In the genomic region with DNA sequence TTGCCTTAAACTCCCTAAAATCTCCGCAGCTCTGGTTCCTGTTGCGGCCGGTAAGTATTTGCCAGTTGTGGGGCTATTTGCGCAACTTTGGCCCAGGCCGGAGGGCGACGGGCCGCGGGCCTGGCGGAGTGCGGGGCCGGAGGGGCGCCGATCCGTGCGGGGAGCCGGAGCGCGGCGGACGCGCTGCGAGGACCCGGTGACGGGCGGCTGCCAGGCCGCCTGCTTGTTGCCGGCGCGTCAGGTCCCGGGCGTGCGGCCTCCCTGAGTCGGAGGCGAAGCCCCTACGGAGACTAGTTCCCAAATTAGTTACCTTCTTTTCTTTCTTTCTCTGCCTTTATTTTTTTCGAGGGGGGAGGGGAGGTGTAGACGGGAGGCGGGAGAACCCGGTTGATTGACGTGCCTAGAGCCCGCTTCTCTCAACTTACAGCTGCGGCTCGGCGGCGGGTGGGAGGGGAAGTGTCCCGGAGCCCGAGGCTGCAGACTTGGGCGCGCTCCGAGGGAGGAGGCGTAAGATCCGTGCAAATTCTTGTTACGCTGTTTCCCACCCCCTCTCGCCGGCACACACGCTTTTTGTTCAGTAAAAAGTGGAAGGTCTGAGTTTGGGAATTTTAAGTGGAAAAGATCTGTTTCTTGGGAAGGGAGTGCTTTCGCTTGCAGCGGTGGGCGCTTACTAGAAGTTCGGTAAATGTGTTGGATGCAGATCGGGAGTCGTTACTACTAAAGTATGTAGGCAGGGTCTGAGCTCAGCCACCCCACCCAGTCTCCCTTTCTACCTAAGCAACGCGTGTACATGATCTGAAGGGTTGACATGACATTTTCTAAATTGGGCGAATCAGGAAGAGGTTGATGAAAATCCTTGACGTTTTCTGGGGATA, we compare ENCODE assay signal across 8 cellular contexts. TPM values are rescaled to one million over a fixed set of nuclear protein-coding genes. Genes with fewer than 3 reads are reported as not detected.
DNase-seq lines count a peak whose midpoint lies in the region; ATAC-seq and TF ChIP-seq lines count a peak whose summit lies in the region.

No MANE protein-coding gene starts in this region.

- peak; percentile 42 for ATAC-seq in omental fat pad (ENCODE audit: low FRiP score)

- peak overlapping the region; percentile 97 for H3K27ac Mint-ChIP-seq in activated naive CD8-positive, alpha-beta T cell

- H3K27me3 ChIP-seq in HAP-1 (ENCODE audit: low read depth) (no peaks in the 10 kb centered on the region), suprapubic skin (no peaks in the 10 kb centered on the region)

- DNase-seq in DMS53 (lab: John Stamatoyannopoulos, UW) (peak; percentile 89), HAP-1 (ENCODE audit: low spot score in 2 of 2) (peak; percentile 91 to 93), NB4 (ENCODE audit: low read depth) (peak; percentile 90), SKM-1 (lab: John Stamatoyannopoulos, UW; ENCODE audit: unreplicated experiment) (peak; percentile 43), head of caudate nucleus (peak; percentile 76 to 97 (median 91)), omental fat pad (ENCODE audit: low spot score) (peak; percentile 73), suprapubic skin (ENCODE audit: low spot score in 2 of 2) (peak; percentile 94 to 95)

- H3K4me1 ChIP-seq in HAP-1 = peaks cover 33% of the 10 kb centered on the region
- H3K4me1 ChIP-seq in suprapubic skin = peaks cover 70% of the 10 kb centered on the region

- no peak for TF ChIP-seq EP300 in suprapubic skin (IDR thresholded peaks at IDR 0.05)

- peak overlapping the region; percentile 98 for H3K27ac ChIP-seq in suprapubic skin

- TF ChIP-seq CTCF in NB4 (IDR thresholded peaks at IDR 0.05; ENCODE audit: low read depth, low read length) (no peak), omental fat pad (IDR thresholded peaks at IDR 0.05) (no peak), suprapubic skin (IDR thresholded peaks at IDR 0.05) (no peak)

- WGBS in suprapubic skin = under 1% methylated on average over 66 of the region's 67 CpGs

- H3K4me1 Mint-ChIP-seq in activated naive CD8-positive, alpha-beta T cell (ENCODE audit: low read depth) = peaks cover 74% of the 10 kb centered on the region

- no peaks in the 10 kb centered on the region for H3K9me3 ChIP-seq in HAP-1
- no peaks in the 10 kb centered on the region for H3K9me3 ChIP-seq in suprapubic skin

- in situ Hi-C loops in HAP-1 (cut with MboI; ENCODE audit: low sequenced_read_pairs) = no loop called here

- H3K27me3 Mint-ChIP-seq in activated naive CD8-positive, alpha-beta T cell = no peaks in the 10 kb centered on the region

- TF ChIP-seq POLR2A in NB4 (IDR thresholded peaks at IDR 0.05; ENCODE audit: extremely low read depth, insufficient read length) (no peak), suprapubic skin (IDR thresholded peaks at IDR 0.05) (peak in 1 of 2 donors; percentile 5)

- peaks cover 4% of the 10 kb centered on the region for H3K36me3 Mint-ChIP-seq in activated naive CD8-positive, alpha-beta T cell

- no peaks in the 10 kb centered on the region for H3K9me3 Mint-ChIP-seq in activated naive CD8-positive, alpha-beta T cell (ENCODE audit: low read depth)

- H3K4me3 ChIP-seq in HAP-1 (peak overlapping the region; percentile 66), NB4 (ENCODE audit: low read depth, low read length) (peak overlapping the region; percentile 75), suprapubic skin (peak overlapping the region; percentile 93)

- peak overlapping the region; percentile 95 for H3K4me3 Mint-ChIP-seq in activated naive CD8-positive, alpha-beta T cell

- no peaks in the 10 kb centered on the region for H3K36me3 ChIP-seq in HAP-1 (replicated peaks)
- no peaks in the 10 kb centered on the region for H3K36me3 ChIP-seq in suprapubic skin

- intact Hi-C loops in head of caudate nucleus (cut with DNase I) = loop anchor here (2.0 to 10.0 kb wide), 3 partner anchors 36 to 160 kb away; partner anchors contain the start of gene HSPA2

RNA-seq across cellular contexts. Expression of gene ZBTB1, which starts 0.6 kb away (rescaled TPM):
- 10 to 100 TPM; 35.9 to 54.2 (median 43.7) TPM for total RNA-seq in omental fat pad
- total RNA-seq in suprapubic skin = 100 to 1,000 TPM in 1 of 4 donors, 10 to 100 TPM in 3; 33.4 to 129 (median 59.8) TPM

RNA-seq across cellular contexts. Expression of gene ZBTB25, which starts 1.5 kb away (rescaled TPM):
- 10 to 100 TPM in 1 of 4 donors, 1 to 10 TPM in 3; 5.5 to 12.3 (median 8.6) TPM for total RNA-seq in omental fat pad
- 10 to 100 TPM in 3 of 4 donors, 1 to 10 TPM in 1; 5.9 to 29.9 (median 11.4) TPM for total RNA-seq in suprapubic skin

RNA-seq across cellular contexts. Expression of gene HSPA2, which starts 35.4 kb away (rescaled TPM):
- total RNA-seq in omental fat pad = 10 to 100 TPM in 3 of 4 donors, 1 to 10 TPM in 1; 4.7 to 23.4 (median 17.5) TPM
- total RNA-seq in suprapubic skin = 10 to 100 TPM; 70.8 to 98.0 (median 91.6) TPM

RNA-seq across cellular contexts. Expression of gene AKAP5, which starts 39.8 kb away (rescaled TPM):
- total RNA-seq in omental fat pad (1 to 10 TPM in 1 of 4 donors, under 1 TPM in 3; 0.47 to 1.4 (median 0.66) TPM), suprapubic skin (under 1 TPM; 0.08 to 0.56 (median 0.34) TPM)

RNA-seq across cellular contexts. Expression of gene PPP1R36, which starts 44.6 kb away (rescaled TPM):
- 1 to 10 TPM in 3 of 4 donors, under 1 TPM in 1; 0.63 to 3.2 (median 2.1) TPM for total RNA-seq in omental fat pad
- 1 to 10 TPM in 2 of 4 donors, under 1 TPM in 1, not detected in 1; 0.72 to 2.7 (median 1.5) TPM for total RNA-seq in suprapubic skin

Comparison
In these comparisons a context has a peak if more than half of its experiments do, and no peak if none do; other contexts are left out.
1. Peak in every context shown above with its lines: DNase-seq, ATAC-seq, H3K4me3 ChIP-seq and H3K27ac ChIP-seq.
2. DNase-seq: peak in every context shown above with its lines; median percentile 94 in suprapubic skin; 92 in HAP-1; 91 in head of caudate nucleus; 90 in NB4; 89 in DMS53; 73 in omental fat pad; 43 in SKM-1.